ENCODE assay signal across 8 cellular contexts in genomic region chr12:14961466-14962155, GRCh38. TPM values are rescaled to one million over a fixed set of nuclear protein-coding genes. Genes with fewer than 3 reads are reported as not detected.
A peak's percentile ranks its signal among the peaks of the same experiment; 100 is the strongest.
DNase-seq lines count a peak whose midpoint lies in the region; ATAC-seq and TF ChIP-seq lines count a peak whose summit lies in the region.

TSS of gene ARHGDIB (minus strand) at chr12:14961601. CDS start at chr12:14950712, 10,889 bp downstream.

- H4K20me1 ChIP-seq in BLaER1 treated with 17β-estradiol and CSF1 and Interleukin-3, amounts not matched to agents 10 nM and 100 nM, result peaks cover 0 to 37% (median 26%) of the 10 kb centered on the region in 11 experiments; a peak in 19 of 22 replicates

- H3K4me1 ChIP-seq in BLaER1 treated with 17β-estradiol and CSF1 and Interleukin-3, amounts not matched to agents 10 nM and 100 nM, result peaks cover 50 to 78% (median 56%) of the 10 kb centered on the region in 10 experiments

- peak within 1 kb of the TSS; percentile 70 to 96 (median 92) for H3K27ac ChIP-seq in BLaER1 treated with 17β-estradiol and CSF1 and Interleukin-3, amounts not matched to agents 10 nM and 100 nM
- H3K27ac ChIP-seq in HL-60 (replicated peaks) (peak within 1 kb of the TSS; percentile 97), dorsolateral prefrontal cortex (peak within 1 kb of the TSS in 43 of 59 donors; percentile 2 to 75 (median 44))

- no peaks in the 10 kb centered on the region for H3K27me3 Mint-ChIP-seq in nephron (ENCODE audit: low read depth)

- H3K4me1 Mint-ChIP-seq in nephron, result peaks cover 12% of the 10 kb centered on the region

- TF ChIP-seq CTCF in HL-60 (IDR thresholded peaks at IDR 0.05; ENCODE audit: insufficient read depth, low read length) (no peak), dorsolateral prefrontal cortex (IDR thresholded peaks at IDR 0.05 in 54 of 56, conservative IDR thresholded peaks at IDR 0.05 in 2 of 56; ENCODE audit: low read depth in 1 of 56, partially characterized antibody in 56 of 56) (no peak), nephron (IDR thresholded peaks at IDR 0.05; ENCODE audit: unreplicated experiment in 3 of 3) (no peak)

- no peaks in the 10 kb centered on the region for H3K36me3 Mint-ChIP-seq in nephron (ENCODE audit: low read depth)

- peak within 1 kb of the TSS; percentile 47 to 76 (median 68) for H3K27ac Mint-ChIP-seq in nephron

- intact Hi-C loops in dorsolateral prefrontal cortex (cut with DNase I), result no loop called here

- no peaks in the 10 kb centered on the region for H3K9me3 ChIP-seq in BLaER1 treated with 17β-estradiol and CSF1 and Interleukin-3, amounts not matched to agents 10 nM and 100 nM (replicated peaks in 1 of 11)

- H3K4me3 ChIP-seq in BLaER1 treated with 17β-estradiol and CSF1 and Interleukin-3, amounts not matched to agents 10 nM and 100 nM, result peak within 1 kb of the TSS; percentile 72 to 93 (median 80)
- H3K4me3 ChIP-seq in HL-60 (replicated peaks; ENCODE audit: insufficient read depth, low read length) (peak within 1 kb of the TSS; percentile 76), dorsolateral prefrontal cortex (peak within 1 kb of the TSS in 56 of 59 donors; percentile 7 to 60 (median 36))

- H3K27me3 ChIP-seq in BLaER1 treated with 17β-estradiol and CSF1 and Interleukin-3, amounts not matched to agents 10 nM and 100 nM, result no peaks in the 10 kb centered on the region
- H3K27me3 ChIP-seq in HL-60 (ENCODE audit: insufficient read depth, poor library complexity, severe bottlenecking) (no peaks in the 10 kb centered on the region), dorsolateral prefrontal cortex (no peaks in the 10 kb centered on the region)

- H3K9ac ChIP-seq in BLaER1 treated with 17β-estradiol and CSF1 and Interleukin-3, amounts not matched to agents 10 nM and 100 nM, result peak within 1 kb of the TSS; percentile 81 to 93 (median 87)

- ATAC-seq in GM19467 (IDR thresholded peaks at IDR 0.05; ENCODE audit: unreplicated experiment), result peak; percentile 67

- peak within 1 kb of the TSS; percentile 49 to 75 (median 57) for H3K4me3 Mint-ChIP-seq in nephron

- peak within 1 kb of the TSS; percentile 92 to 99 (median 98) for H3K4me2 ChIP-seq in BLaER1 treated with 17β-estradiol and CSF1 and Interleukin-3, amounts not matched to agents 10 nM and 100 nM

- DNase-seq in HL-60 (ENCODE audit: low read depth in 1 of 2, low spot score in 1 of 2), result peak; percentile 84 to 94
- DNase-seq in activated CD4-positive, CD25-positive, alpha-beta regulatory T cell treated with anti-CD3 and anti-CD28 coated beads, Interleukin-2, amount 50 U/mL, for 16 hours (ENCODE audit: low read depth, low spot score), result peak; percentile 71
- DNase-seq in dorsolateral prefrontal cortex, result no peak
- DNase-seq in ureter (ENCODE audit: low spot score), result peak; percentile 70
- DNase-seq in ecto neural progenitor cell (ENCODE audit: low spot score), result no peak

- H3K36me3 ChIP-seq in BLaER1 treated with 17β-estradiol and CSF1 and Interleukin-3, amounts not matched to agents 10 nM and 100 nM, result peaks cover 0 to 26% (median 7%) of the 10 kb centered on the region in 11 experiments; a peak in 9 of 22 replicates

- H3K9me3 Mint-ChIP-seq in nephron, result no peaks in the 10 kb centered on the region

RNA-seq across cellular contexts. Expression of gene ARHGDIB, which starts in this region (rescaled TPM):
- total RNA-seq in dorsolateral prefrontal cortex, result 10 to 100 TPM in 119 of 120 experiments, 1 to 10 TPM in 1; 7.4 to 82.4 (median 22.5) TPM
- 264 TPM for total RNA-seq in ureter

Comparison
In these comparisons a context has a peak if more than half of its experiments do, and no peak if none do; other contexts are left out.
1. H3K27ac ChIP-seq: peak in every context shown above with its lines; median percentile 97 in HL-60; 92 in BLaER1 treated with 17β-estradiol and CSF1 and Interleukin-3, amounts not matched to agents 10 nM and 100 nM; 44 in dorsolateral prefrontal cortex.
2. DNase-seq: peak in HL-60 (2 of 2), activated CD4-positive, CD25-positive, alpha-beta regulatory T cell treated with anti-CD3 and anti-CD28 coated beads, Interleukin-2, amount 50 U/mL, for 16 hours (single experiment) and ureter (single experiment); none in dorsolateral prefrontal cortex (0 of 10) and ecto neural progenitor cell (single experiment).
3. Peak in every context shown above with its lines, with median percentiles within 50 percentile points of each other: H3K4me3 ChIP-seq.